In the genomic region with DNA sequence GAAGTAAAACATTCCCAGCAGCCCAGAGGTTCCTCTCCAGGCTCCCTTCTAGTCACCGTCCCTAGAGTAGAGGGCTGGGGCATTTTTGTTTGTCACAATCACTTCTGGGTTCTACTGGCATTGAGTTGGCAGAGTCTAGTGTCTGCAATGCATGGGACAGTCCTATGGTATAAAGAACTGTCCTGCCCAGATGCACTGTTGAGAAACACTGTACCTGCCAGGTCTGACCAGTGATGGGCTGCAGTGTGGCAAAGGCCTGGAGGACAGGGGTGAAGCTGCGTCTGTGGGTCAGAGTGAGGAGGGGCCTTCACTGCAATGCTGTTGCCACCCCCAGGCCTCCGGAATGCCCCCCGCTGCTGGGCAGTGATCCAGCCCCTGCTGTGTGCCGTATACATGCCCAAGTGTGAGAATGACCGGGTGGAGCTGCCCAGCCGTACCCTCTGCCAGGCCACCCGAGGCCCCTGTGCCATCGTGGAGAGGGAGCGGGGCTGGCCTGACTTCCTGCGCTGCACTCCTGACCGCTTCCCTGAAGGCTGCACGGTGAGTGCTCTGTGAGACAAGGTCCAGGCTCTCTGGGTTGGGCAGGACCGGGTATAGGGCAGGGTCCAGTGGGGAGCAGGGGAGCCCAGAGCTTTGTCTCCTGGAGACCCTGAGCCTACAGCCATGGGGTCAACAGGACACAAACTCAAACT, we compare ENCODE assay signal across 24 cellular contexts. TPM values are rescaled to one million over a fixed set of nuclear protein-coding genes. Genes with fewer than 3 reads are reported as not detected.
"Had no signal": no experiment of that assay in that cellular context is flagged by ENCODE, and none has a peak within 500 bp of the region (broad histone marks: within the 10 kb centered on the region; RNA-seq: fewer than 3 reads in every experiment).

No MANE protein-coding gene starts in this region.

- ATAC-seq: activated naive CD4-positive, alpha-beta T cell treated with anti-CD3 and anti-CD28 coated beads, Interleukin-2, amount 50 U/mL, for 72 hours; activated naive CD8-positive, alpha-beta T cell treated with anti-CD3 and anti-CD28 coated beads, Interleukin-2, amount 50 U/mL, for 24 hours; activated T-cell treated with anti-CD3 and anti-CD28 coated beads, Interleukin-2, amount 50 U/mL, for 4 hours; body of pancreas; T-helper 17 cell had no signal

- DNase-seq: activated B cell treated with CpG ODN at 0.5 μM for 24 hours; activated CD4-positive, alpha-beta memory T cell treated with anti-CD3 and anti-CD28 coated beads for 36 hours; activated CD4-positive, alpha-beta T cell treated with anti-CD3 and anti-CD28 coated beads, Interleukin-2, amount 10 ng/mL, durations not matched to agents 7 days and 5 days; activated CD8-positive, alpha-beta memory T cell treated with anti-CD3 and anti-CD28 coated beads for 24 hours; activated effector memory CD4-positive, alpha-beta T cell treated with anti-CD3 and anti-CD28 coated beads, Interleukin-2, amount 50 U/mL, for 16 hours; activated naive CD4-positive, alpha-beta T cell treated with Interleukin-2 at 50 U/mL for 16 hours; activated naive CD8-positive, alpha-beta T cell treated with anti-CD3 and anti-CD28 coated beads, Interleukin-2, amount 50 U/mL, for 24 hours; activated T-cell treated with anti-CD3 and anti-CD28 coated beads, Interleukin-2, amount 50 U/mL, for 4 hours; amniotic stem cell; body of pancreas; KG1; NCI-H1105; NCI-H1436; NCI-H1694 treated with DMSO at 0.1 percent for 48 hours; NCI-H2029 treated with DMSO at 0.1 percent for 48 hours; NCI-H345; NCI-H510A; NCI-H69; NK-92 treated with Interleukin-12 subunit alpha and Interleukin-12 subunit beta, amount 100 ng/mL, for 24 hours; SHP77 treated with DMSO at 0.1 percent for 48 hours; T-helper 17 cell; T-helper 9 cell had no signal

- H3K27ac ChIP-seq: ascending aorta, body of pancreas had no signal

- H3K9me3 ChIP-seq: ascending aorta, body of pancreas had no signal

- H3K4me1 ChIP-seq: ascending aorta, body of pancreas had no signal

- H3K4me3 ChIP-seq: ascending aorta, body of pancreas had no signal

- H3K27me3 ChIP-seq: ascending aorta, body of pancreas had no signal

RNA-seq across cellular contexts. Expression of a gene that starts 14.8 kb away (rescaled TPM):
- total RNA-seq: activated CD4-positive, alpha-beta T cell treated with anti-CD3 and anti-CD28 coated beads, Interleukin-2, amount 10 ng/mL, durations not matched to agents 7 days and 5 days; T-helper 17 cell had no signal
